Comparison of ENCODE assay signal across 1 cellular context in genomic region chr3:60421749-60422467, GRCh38.
TF ChIP-seq lines count a peak whose summit lies in the region.

No MANE protein-coding gene starts in this region.

TF ChIP-seq in HepG2, 621 proteins besides CTCF, POLR2A, EP300 and RAD21 (continued from another document):
- TF ChIP-seq BHLHE40 (IDR thresholded peaks at IDR 0.05; ENCODE audit: low read length) (no peak), ARID3A (IDR thresholded peaks at IDR 0.05; ENCODE audit: low read depth, low read length) (no peak), CBX5 (CRISPR knock-in tag; IDR thresholded peaks at IDR 0.05; ENCODE audit: borderline replicate concordance) (no peak), LCORL (IDR thresholded peaks at IDR 0.05) (no peak), LCORL (CRISPR knock-in tag; IDR thresholded peaks at IDR 0.05) (no peak)
